In the genomic region with DNA sequence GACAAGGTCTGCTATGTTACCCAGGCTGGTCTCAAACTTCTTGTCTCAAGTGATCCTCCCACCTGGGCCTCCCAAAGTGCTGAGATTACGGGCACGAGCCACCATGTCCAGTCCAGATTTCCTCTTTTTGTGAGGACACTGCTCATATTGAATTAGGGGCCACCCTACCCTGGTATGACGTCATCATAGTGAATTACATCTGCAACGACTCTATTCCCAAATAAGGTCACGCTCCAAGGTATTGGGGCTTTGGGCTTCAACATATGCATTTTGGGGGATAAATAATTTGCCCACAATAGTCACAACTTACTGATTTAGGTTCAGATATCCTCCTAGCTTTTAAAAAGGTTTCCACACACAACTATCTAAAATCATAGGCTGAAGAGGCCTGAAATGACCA, we compare ENCODE assay signal across 2 cellular contexts.
A peak's percentile ranks its signal among the peaks of the same experiment; 100 is the strongest.
TF ChIP-seq lines count a peak whose summit lies in the region.

No MANE protein-coding gene starts in this region.

TF ChIP-seq in HepG2, 621 proteins besides CTCF, POLR2A, EP300 and RAD21:
- TF ChIP-seq DPF2 (CRISPR knock-in tag; IDR thresholded peaks at IDR 0.05; ENCODE audit: borderline replicate concordance, low read depth) (no peak), ZSCAN20 (CRISPR knock-in tag; IDR thresholded peaks at IDR 0.05; ENCODE audit: borderline replicate concordance) (no peak), ATF7 (IDR thresholded peaks at IDR 0.05) (peak; percentile 97), ATF7 (CRISPR knock-in tag; IDR thresholded peaks at IDR 0.05) (no peak), CREB1 (IDR thresholded peaks at IDR 0.05) (peak; percentile 94), CREB1 (CRISPR knock-in tag; IDR thresholded peaks at IDR 0.05) (no peak)

TF ChIP-seq in K562, 482 proteins besides CTCF, POLR2A, EP300 and RAD21:
- TF ChIP-seq ZFP36 (IDR thresholded peaks at IDR 0.05; ENCODE audit: low read depth, low read length, partially characterized antibody) (no peak), NR4A1 (CRISPR knock-in tag; IDR thresholded peaks at IDR 0.05) (no peak), NR4A1 (tag; IDR thresholded peaks at IDR 0.05) (no peak), ZNF12 (CRISPR knock-in tag; IDR thresholded peaks at IDR 0.05) (no peak), RBBP5 (IDR thresholded peaks at IDR 0.05; ENCODE audit: borderline replicate concordance, insufficient read depth, low read length, poor library complexity, severe bottlenecking) (no peak), HEY1 (CRISPR knock-in tag; IDR thresholded peaks at IDR 0.05; ENCODE audit: borderline replicate concordance) (no peak), FOSL1 (tag; conservative IDR thresholded peaks at IDR 0.05) (no peak), EP400 (IDR thresholded peaks at IDR 0.05) (no peak), ZEB2 (IDR thresholded peaks at IDR 0.05) (no peak), ZNF197 (CRISPR knock-in tag; IDR thresholded peaks at IDR 0.05; ENCODE audit: low read depth) (no peak), ZNF408 (CRISPR knock-in tag; IDR thresholded peaks at IDR 0.05; ENCODE audit: low read depth) (no peak), ATF7 (IDR thresholded peaks at IDR 0.05) (peak; percentile 64), JUND (IDR thresholded peaks at IDR 0.05; ENCODE audit: borderline replicate concordance, low read depth, low read length) (no peak), JUND (tag; IDR thresholded peaks at IDR 0.05; ENCODE audit: borderline replicate concordance, low read depth, low read length) (peak; percentile 36; the same call in 1 of the 3 replicates), ZBED1 (IDR thresholded peaks at IDR 0.05) (no peak)
- TF ChIP-seq, protein P1, sequence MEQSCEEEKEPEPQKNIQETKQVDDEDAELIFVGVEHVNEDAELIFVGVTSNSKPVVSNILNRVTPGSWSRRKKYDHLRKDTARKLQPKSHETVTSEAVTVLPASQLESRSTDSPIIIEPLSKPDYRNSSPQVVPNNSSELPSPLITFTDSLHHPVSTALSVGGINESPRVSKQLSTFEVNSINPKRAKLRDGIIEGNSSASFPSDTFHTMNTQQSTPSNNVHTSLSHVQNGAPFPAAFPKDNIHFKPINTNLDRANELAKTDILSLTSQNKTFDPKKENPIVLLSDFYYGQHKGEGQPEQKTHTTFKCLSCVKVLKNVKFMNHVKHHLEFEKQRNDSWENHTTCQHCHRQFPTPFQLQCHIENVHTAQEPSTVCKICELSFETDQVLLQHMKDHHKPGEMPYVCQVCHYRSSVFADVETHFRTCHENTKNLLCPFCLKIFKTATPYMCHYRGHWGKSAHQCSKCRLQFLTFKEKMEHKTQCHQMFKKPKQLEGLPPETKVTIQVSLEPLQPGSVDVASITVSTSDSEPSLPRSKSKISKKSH (CRISPR knock-in tag; IDR thresholded peaks at IDR 0.05): no peak
- TF ChIP-seq, protein P2, sequence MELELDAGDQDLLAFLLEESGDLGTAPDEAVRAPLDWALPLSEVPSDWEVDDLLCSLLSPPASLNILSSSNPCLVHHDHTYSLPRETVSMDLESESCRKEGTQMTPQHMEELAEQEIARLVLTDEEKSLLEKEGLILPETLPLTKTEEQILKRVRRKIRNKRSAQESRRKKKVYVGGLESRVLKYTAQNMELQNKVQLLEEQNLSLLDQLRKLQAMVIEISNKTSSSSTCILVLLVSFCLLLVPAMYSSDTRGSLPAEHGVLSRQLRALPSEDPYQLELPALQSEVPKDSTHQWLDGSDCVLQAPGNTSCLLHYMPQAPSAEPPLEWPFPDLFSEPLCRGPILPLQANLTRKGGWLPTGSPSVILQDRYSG (tag; conservative IDR thresholded peaks at IDR 0.05; ENCODE audit: low read depth): no peak
- TF ChIP-seq, protein P3, sequence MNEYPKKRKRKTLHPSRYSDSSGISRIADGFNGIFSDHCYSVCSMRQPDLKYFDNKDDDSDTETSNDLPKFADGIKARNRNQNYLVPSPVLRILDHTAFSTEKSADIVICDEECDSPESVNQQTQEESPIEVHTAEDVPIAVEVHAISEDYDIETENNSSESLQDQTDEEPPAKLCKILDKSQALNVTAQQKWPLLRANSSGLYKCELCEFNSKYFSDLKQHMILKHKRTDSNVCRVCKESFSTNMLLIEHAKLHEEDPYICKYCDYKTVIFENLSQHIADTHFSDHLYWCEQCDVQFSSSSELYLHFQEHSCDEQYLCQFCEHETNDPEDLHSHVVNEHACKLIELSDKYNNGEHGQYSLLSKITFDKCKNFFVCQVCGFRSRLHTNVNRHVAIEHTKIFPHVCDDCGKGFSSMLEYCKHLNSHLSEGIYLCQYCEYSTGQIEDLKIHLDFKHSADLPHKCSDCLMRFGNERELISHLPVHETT (CRISPR knock-in tag; conservative IDR thresholded peaks at IDR 0.05 in 1 of 2, IDR thresholded peaks at IDR 0.05 in 1 of 2): no peak
- TF ChIP-seq, protein P4, sequence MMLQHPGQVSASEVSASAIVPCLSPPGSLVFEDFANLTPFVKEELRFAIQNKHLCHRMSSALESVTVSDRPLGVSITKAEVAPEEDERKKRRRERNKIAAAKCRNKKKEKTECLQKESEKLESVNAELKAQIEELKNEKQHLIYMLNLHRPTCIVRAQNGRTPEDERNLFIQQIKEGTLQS (IDR thresholded peaks at IDR 0.05): peak; percentile 71
- TF ChIP-seq, protein P4 (CRISPR knock-in tag; conservative IDR thresholded peaks at IDR 0.05): no peak
- TF ChIP-seq, protein P5, sequence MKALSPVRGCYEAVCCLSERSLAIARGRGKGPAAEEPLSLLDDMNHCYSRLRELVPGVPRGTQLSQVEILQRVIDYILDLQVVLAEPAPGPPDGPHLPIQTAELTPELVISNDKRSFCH (CRISPR knock-in tag; IDR thresholded peaks at IDR 0.05): no peak
- TF ChIP-seq, protein P5 (tag; IDR thresholded peaks at IDR 0.05): no peak
- TF ChIP-seq, protein P6, sequence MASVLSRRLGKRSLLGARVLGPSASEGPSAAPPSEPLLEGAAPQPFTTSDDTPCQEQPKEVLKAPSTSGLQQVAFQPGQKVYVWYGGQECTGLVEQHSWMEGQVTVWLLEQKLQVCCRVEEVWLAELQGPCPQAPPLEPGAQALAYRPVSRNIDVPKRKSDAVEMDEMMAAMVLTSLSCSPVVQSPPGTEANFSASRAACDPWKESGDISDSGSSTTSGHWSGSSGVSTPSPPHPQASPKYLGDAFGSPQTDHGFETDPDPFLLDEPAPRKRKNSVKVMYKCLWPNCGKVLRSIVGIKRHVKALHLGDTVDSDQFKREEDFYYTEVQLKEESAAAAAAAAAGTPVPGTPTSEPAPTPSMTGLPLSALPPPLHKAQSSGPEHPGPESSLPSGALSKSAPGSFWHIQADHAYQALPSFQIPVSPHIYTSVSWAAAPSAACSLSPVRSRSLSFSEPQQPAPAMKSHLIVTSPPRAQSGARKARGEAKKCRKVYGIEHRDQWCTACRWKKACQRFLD (CRISPR knock-in tag; IDR thresholded peaks at IDR 0.05): no peak
